Comparison of ENCODE assay signal across 17 cellular contexts in the genomic region with DNA sequence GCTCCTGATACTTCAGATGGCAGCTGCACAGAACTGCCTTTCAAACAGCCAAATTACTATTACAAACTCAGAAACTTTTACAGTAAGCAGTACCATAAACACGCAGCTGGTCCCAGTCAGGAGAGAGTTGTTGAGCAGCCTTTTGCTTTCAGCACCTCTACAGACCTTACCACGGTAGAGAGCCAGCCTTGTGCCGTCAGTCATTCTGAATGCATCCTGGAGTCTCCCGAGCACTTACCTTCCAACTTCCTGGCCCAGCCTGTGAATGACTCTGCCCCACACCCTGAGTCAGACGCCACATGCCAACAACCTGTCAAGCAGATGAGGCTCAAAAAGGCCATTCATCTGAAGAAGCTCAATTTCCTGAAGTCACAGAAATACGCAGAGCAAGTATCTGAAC.
"Had no signal": no experiment of that assay in that cellular context is flagged by ENCODE, and none has a peak within 500 bp of the region (broad histone marks: within the 10 kb centered on the region; RNA-seq: fewer than 3 reads in every experiment).

No MANE protein-coding gene starts in this region.

- H3K4me3 ChIP-seq: dorsolateral prefrontal cortex, heart right ventricle, tibial artery had no signal

- H3K4me3 Mint-ChIP-seq: activated CD4-positive, alpha-beta T cell treated with anti-CD3 and anti-CD28 coated beads for 36 hours; activated CD8-positive, alpha-beta T cell treated with anti-CD3 and anti-CD28 coated beads for 36 hours; brain; neural crest cell; stimulated activated memory B cell treated with anti-CD40 and anti-IgM and Interleukin-4, amounts not matched to agents 10 μg/mL and 1 μg/mL and 100 μg/mL, for 72 hours had no signal

- H3K4me1 Mint-ChIP-seq: brain; neural crest cell; stimulated activated memory B cell treated with anti-CD40 and anti-IgM and Interleukin-4, amounts not matched to agents 10 μg/mL and 1 μg/mL and 100 μg/mL, for 72 hours had no signal

- H3K4me1 ChIP-seq: heart right ventricle, tibial artery had no signal

- H3K27ac Mint-ChIP-seq: activated CD4-positive, alpha-beta T cell treated with anti-CD3 and anti-CD28 coated beads for 36 hours; activated CD8-positive, alpha-beta T cell treated with anti-CD3 and anti-CD28 coated beads for 36 hours; activated T-helper 2 cell treated with anti-CD3 and anti-CD28 coated beads, Interferon-gamma antibody, Interleukin-2, Interleukin-4, amounts not matched to agents 10 μg/mL and 5 μg/mL and 100 μg/mL, durations not matched to agents 14 hours and 24 hours and 36 hours; stimulated activated memory B cell treated with anti-CD40 and anti-IgM and Interleukin-4, amounts not matched to agents 10 μg/mL and 1 μg/mL and 100 μg/mL, for 72 hours had no signal

- H3K9me3 ChIP-seq: heart right ventricle, tibial artery had no signal

- H3K27me3 Mint-ChIP-seq: activated CD4-positive, alpha-beta T cell treated with anti-CD3 and anti-CD28 coated beads for 36 hours; activated CD8-positive, alpha-beta T cell treated with anti-CD3 and anti-CD28 coated beads for 36 hours; brain; stimulated activated memory B cell treated with anti-CD40 and anti-IgM and Interleukin-4, amounts not matched to agents 10 μg/mL and 1 μg/mL and 100 μg/mL, for 72 hours had no signal

- H3K27ac ChIP-seq: dorsolateral prefrontal cortex, heart right ventricle, tibial artery, VCaP had no signal

- DNase-seq: activated CD4-positive, alpha-beta T cell treated with anti-CD3 and anti-CD28 coated beads for 36 hours; activated CD8-positive, alpha-beta T cell treated with anti-CD3 and anti-CD28 coated beads for 36 hours; activated naive CD4-positive, alpha-beta T cell treated with anti-CD3 and anti-CD28 coated beads, Interleukin-2, amount 50 U/mL, for 16 hours; amniotic stem cell; dorsolateral prefrontal cortex; foreskin melanocyte; heart right ventricle; posterior cingulate gyrus; small intestine; tibial artery had no signal

- FAIRE-seq: endometrium, islet of Langerhans, small intestine had no signal

- ATAC-seq: activated CD4-positive, alpha-beta T cell treated with anti-CD3 and anti-CD28 coated beads for 36 hours; activated CD8-positive, alpha-beta T cell treated with anti-CD3 and anti-CD28 coated beads for 36 hours; stimulated activated memory B cell treated with anti-CD40 and anti-IgM and Interleukin-4, amounts not matched to agents 10 μg/mL and 1 μg/mL and 100 μg/mL, for 72 hours had no signal

- H3K27me3 ChIP-seq: dorsolateral prefrontal cortex, heart right ventricle, tibial artery had no signal

- H3K9me3 Mint-ChIP-seq: activated CD8-positive, alpha-beta T cell treated with anti-CD3 and anti-CD28 coated beads for 36 hours; activated T-helper 2 cell treated with anti-CD3 and anti-CD28 coated beads, Interferon-gamma antibody, Interleukin-2, Interleukin-4, amounts not matched to agents 10 μg/mL and 5 μg/mL and 100 μg/mL, durations not matched to agents 14 hours and 24 hours and 36 hours; brain; neural crest cell; stimulated activated memory B cell treated with anti-CD40 and anti-IgM and Interleukin-4, amounts not matched to agents 10 μg/mL and 1 μg/mL and 100 μg/mL, for 72 hours had no signal
